ENCODE assay signal across 8 cellular contexts in the genomic region with DNA sequence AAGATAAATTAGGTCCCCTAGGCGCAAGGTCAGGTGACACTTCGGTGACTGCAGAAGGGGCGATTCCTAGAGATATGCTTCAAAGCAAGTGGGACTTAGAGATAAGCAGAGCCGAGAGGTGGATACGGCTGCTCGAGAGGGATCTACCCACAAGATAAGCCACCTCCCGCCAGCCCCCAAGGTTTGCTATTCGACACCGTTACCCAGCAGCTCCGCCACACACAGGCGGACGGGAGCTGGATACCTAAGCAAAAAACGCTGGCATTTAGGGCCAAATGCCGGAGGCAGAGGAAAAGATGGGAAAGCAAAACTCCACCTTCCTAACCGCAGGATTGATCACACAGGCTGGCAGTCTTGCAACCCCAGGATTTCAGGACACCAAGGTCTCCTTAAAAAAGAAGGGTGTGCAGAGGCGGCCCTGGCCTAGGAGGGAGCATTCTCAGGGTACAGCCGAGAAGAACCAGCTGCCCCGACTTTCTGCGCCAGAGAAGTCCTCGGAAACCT. TPM values are rescaled to one million over a fixed set of nuclear protein-coding genes. Genes with fewer than 3 reads are reported as not detected.
DNase-seq lines count a peak whose midpoint lies in the region; ATAC-seq lines count a peak whose summit lies in the region.

No MANE protein-coding gene starts in this region.

- H3K36me3 Mint-ChIP-seq in activated naive CD8-positive, alpha-beta T cell treated with anti-CD3 and anti-CD28 coated beads, Interleukin-2, amount 50 U/mL, for 24 hours (ENCODE audit: low read depth), result peaks cover 34% of the 10 kb centered on the region

- H3K27me3 Mint-ChIP-seq in activated naive CD8-positive, alpha-beta T cell treated with anti-CD3 and anti-CD28 coated beads, Interleukin-2, amount 50 U/mL, for 24 hours, result no peaks in the 10 kb centered on the region

- H3K9ac ChIP-seq in iPS-20b (ENCODE audit: low read depth, low read length), result peak overlapping the region; percentile 96

- peaks cover 36% of the 10 kb centered on the region for H3K36me3 ChIP-seq in iPS-20b (ENCODE audit: insufficient read depth, low read depth, low read length)

- peak overlapping the region; percentile 86 for H3K27ac Mint-ChIP-seq in activated naive CD8-positive, alpha-beta T cell treated with anti-CD3 and anti-CD28 coated beads, Interleukin-2, amount 50 U/mL, for 24 hours

- H3K27me3 ChIP-seq in iPS-20b (ENCODE audit: insufficient read depth, low read length), result no peaks in the 10 kb centered on the region

- ATAC-seq in activated naive CD8-positive, alpha-beta T cell treated with anti-CD3 and anti-CD28 coated beads, Interleukin-2, amount 50 U/mL, for 24 hours, result no peak
- no peak for ATAC-seq in GM19351 (IDR thresholded peaks at IDR 0.05; ENCODE audit: unreplicated experiment)
- ATAC-seq in HG03108 (IDR thresholded peaks at IDR 0.05; ENCODE audit: unreplicated experiment), result no peak

- H3K4me3 ChIP-seq in iPS-20b (ENCODE audit: low read length), result peak overlapping the region; percentile 100

- in situ Hi-C loops in G401 (cut with HindIII; ENCODE audit: low sequenced_read_pairs), result no loop called here

- peaks cover 17% of the 10 kb centered on the region; the same call in 1 of the 2 replicates for H3K4me1 ChIP-seq in iPS-20b (ENCODE audit: insufficient read depth, low read length)

- H3K4me1 Mint-ChIP-seq in activated naive CD8-positive, alpha-beta T cell treated with anti-CD3 and anti-CD28 coated beads, Interleukin-2, amount 50 U/mL, for 24 hours, result peaks cover 65% of the 10 kb centered on the region

- peak overlapping the region; percentile 92 for H3K4me3 Mint-ChIP-seq in activated naive CD8-positive, alpha-beta T cell treated with anti-CD3 and anti-CD28 coated beads, Interleukin-2, amount 50 U/mL, for 24 hours

- H3K9me3 ChIP-seq in iPS-20b (ENCODE audit: insufficient read depth, low read depth, low read length), result no peaks in the 10 kb centered on the region

- H3K9me3 Mint-ChIP-seq in activated naive CD8-positive, alpha-beta T cell treated with anti-CD3 and anti-CD28 coated beads, Interleukin-2, amount 50 U/mL, for 24 hours, result no peaks in the 10 kb centered on the region

- no peak overlapping the region for H3K27ac ChIP-seq in iPS-20b (ENCODE audit: low read length)

- DNase-seq in G401 (ENCODE audit: low spot score) (peak; percentile 62), NAMALWA (ENCODE audit: low spot score) (peak; percentile 56), UCSD-AML1 (lab: John Stamatoyannopoulos, UW; ENCODE audit: unreplicated experiment) (no peak)
- DNase-seq in activated naive CD8-positive, alpha-beta T cell treated with anti-CD3 and anti-CD28 coated beads, Interleukin-2, amount 50 U/mL, for 24 hours, result peak; percentile 35
- peak; percentile 28 for DNase-seq in stimulated activated CD4-positive, alpha-beta T cell treated with anti-CD3 and anti-CD28 coated beads, Interleukin-4, amount 100 ng/mL, for 1 hour

RNA-seq across cellular contexts. Expression of gene FTH1, which starts 0.7 kb away (rescaled TPM):
- 588 and 699 TPM in 2 replicates for total RNA-seq in G401 (2014; rRNA removed; shearing (Covaris generic))

RNA-seq across cellular contexts. Expression of gene BEST1, which starts 16.6 kb away (rescaled TPM):
- 0.10 and 0.18 TPM in 2 replicates for total RNA-seq in G401 (2014; rRNA removed; shearing (Covaris generic))

RNA-seq across cellular contexts. Expression of gene RAB3IL1, which starts 49.4 kb away (rescaled TPM):
- total RNA-seq in G401 (2014; rRNA removed; shearing (Covaris generic)), result 12.4 and 19.0 TPM in 2 replicates
